In genomic region chr6:65819152-65819551, GRCh38 we compare ENCODE assay signal across 26 cellular contexts.
A peak's percentile ranks its signal among the peaks of the same experiment; 100 is the strongest.
DNase-seq lines count a peak whose midpoint lies in the region; ATAC-seq and TF ChIP-seq lines count a peak whose summit lies in the region.
"Had no signal": no experiment of that assay in that cellular context is flagged by ENCODE, and none has a peak within 500 bp of the region (broad histone marks: within the 10 kb centered on the region; RNA-seq: fewer than 3 reads in every experiment).

No MANE protein-coding gene starts in this region.

- H2BK120ac ChIP-seq in mesendoderm (ENCODE audit: low read depth, low read length): no peak overlapping the region

- no peaks in the 10 kb centered on the region for H3K36me3 Mint-ChIP-seq in naive thymus-derived CD8-positive, alpha-beta T cell
- no peaks in the 10 kb centered on the region for H3K36me3 Mint-ChIP-seq in activated T-cell treated with anti-CD3 and anti-CD28 coated beads, Interleukin-2, amount 50 U/mL, for 4 hours (ENCODE audit: insufficient read depth)
- H3K36me3 Mint-ChIP-seq: activated CD8-positive, alpha-beta memory T cell treated with anti-CD3 and anti-CD28 coated beads, Interleukin-2, amount 10 ng/mL, durations not matched to agents 7 days and 5 days had no signal

- no peaks in the 10 kb centered on the region for H3K27me3 Mint-ChIP-seq in naive thymus-derived CD8-positive, alpha-beta T cell
- no peaks in the 10 kb centered on the region for H3K27me3 Mint-ChIP-seq in activated T-cell treated with anti-CD3 and anti-CD28 coated beads, Interleukin-2, amount 50 U/mL, for 4 hours (ENCODE audit: low read depth)
- H3K27me3 Mint-ChIP-seq: activated CD8-positive, alpha-beta memory T cell treated with anti-CD3 and anti-CD28 coated beads, Interleukin-2, amount 10 ng/mL, durations not matched to agents 7 days and 5 days; central memory CD8-positive, alpha-beta T cell; IgD-negative memory B cell had no signal

- H4K8ac ChIP-seq in mesendoderm (ENCODE audit: low read depth, low read length): no peak overlapping the region

- H3K4me1 ChIP-seq in RWPE2 (ENCODE audit: insufficient read depth, poor library complexity, severe bottlenecking) (no peaks in the 10 kb centered on the region), mesendoderm (ENCODE audit: control insufficient read depth, low read depth, low read length) (no peaks in the 10 kb centered on the region)
- H3K4me1 ChIP-seq: left lung, parathyroid adenoma, testis, uterus had no signal

- no peaks in the 10 kb centered on the region for H3K79me1 ChIP-seq in mesendoderm (ENCODE audit: low read length)

- no peak overlapping the region for H2BK15ac ChIP-seq in mesendoderm (replicated peaks; ENCODE audit: low read depth)

- H3K9me3 ChIP-seq in RWPE2 (ENCODE audit: severe bottlenecking): no peaks in the 10 kb centered on the region
- H3K9me3 ChIP-seq: left lung, testis, uterus had no signal

- H3K9me3 Mint-ChIP-seq in naive thymus-derived CD8-positive, alpha-beta T cell: peaks cover 4 to 30% (median 12%) of the 10 kb centered on the region in 9 donors
- peaks cover 25% of the 10 kb centered on the region for H3K9me3 Mint-ChIP-seq in activated T-cell treated with anti-CD3 and anti-CD28 coated beads, Interleukin-2, amount 50 U/mL, for 4 hours

- H3K4me1 Mint-ChIP-seq in naive thymus-derived CD8-positive, alpha-beta T cell: no peaks in the 10 kb centered on the region
- H3K4me1 Mint-ChIP-seq in activated T-cell treated with anti-CD3 and anti-CD28 coated beads, Interleukin-2, amount 50 U/mL, for 4 hours (ENCODE audit: low read depth): no peaks in the 10 kb centered on the region
- H3K4me1 Mint-ChIP-seq: activated CD8-positive, alpha-beta memory T cell treated with anti-CD3 and anti-CD28 coated beads, Interleukin-2, amount 10 ng/mL, durations not matched to agents 7 days and 5 days; central memory CD8-positive, alpha-beta T cell; IgD-negative memory B cell had no signal

- no peak overlapping the region for H3K4ac ChIP-seq in mesendoderm (ENCODE audit: low read depth, low read length)

- no peak overlapping the region for H3K56ac ChIP-seq in mesendoderm (ENCODE audit: low read length)

- no peak overlapping the region for H4K5ac ChIP-seq in mesendoderm (ENCODE audit: low read length)

- no peak overlapping the region for H3K4me3 Mint-ChIP-seq in naive thymus-derived CD8-positive, alpha-beta T cell
- H3K4me3 Mint-ChIP-seq in activated T-cell treated with anti-CD3 and anti-CD28 coated beads, Interleukin-2, amount 50 U/mL, for 4 hours: no peak overlapping the region
- H3K4me3 Mint-ChIP-seq: activated CD8-positive, alpha-beta memory T cell treated with anti-CD3 and anti-CD28 coated beads, Interleukin-2, amount 10 ng/mL, durations not matched to agents 7 days and 5 days; central memory CD8-positive, alpha-beta T cell; IgD-negative memory B cell had no signal

- H3K79me2 ChIP-seq in mesendoderm (ENCODE audit: control insufficient read depth, insufficient read depth, low read length): no peaks in the 10 kb centered on the region
- H3K79me2 ChIP-seq: parathyroid adenoma had no signal

- in situ Hi-C loops in Caki2 (cut with HindIII; ENCODE audit: low pct_unique_long_range_greater_than_20kb, low sequenced_read_pairs): no loop called here

- no peak overlapping the region for H3K23ac ChIP-seq in mesendoderm (ENCODE audit: low read length)

- no peak overlapping the region for H3K9ac ChIP-seq in mesendoderm (ENCODE audit: low read length)
- H3K9ac ChIP-seq: parathyroid adenoma had no signal

- H3K27ac Mint-ChIP-seq in naive thymus-derived CD8-positive, alpha-beta T cell: no peak overlapping the region
- H3K27ac Mint-ChIP-seq: activated CD8-positive, alpha-beta memory T cell treated with anti-CD3 and anti-CD28 coated beads, Interleukin-2, amount 10 ng/mL, durations not matched to agents 7 days and 5 days; IgD-negative memory B cell had no signal

- H3K4me2 ChIP-seq in mesendoderm (ENCODE audit: low read length): no peak overlapping the region

- DNase-seq in Caki2 (ENCODE audit: low read depth): peak; percentile 85
- peak; percentile 74 for DNase-seq in HT1080 (ENCODE audit: low read depth)
- no peak for DNase-seq in RWPE2 (ENCODE audit: low spot score)
- DNase-seq in mesendoderm: peak; percentile 12
- DNase-seq in 8988T: no peak
- no peak for DNase-seq in naive thymus-derived CD8-positive, alpha-beta T cell
- DNase-seq in activated T-cell treated with anti-CD3 and anti-CD28 coated beads, Interleukin-2, amount 50 U/mL, for 4 hours: no peak
- DNase-seq: activated CD4-positive, alpha-beta T cell treated with anti-CD3 and anti-CD28 coated beads, Interleukin-2, amount 50 U/mL, for 4 hours; activated CD8-positive, alpha-beta memory T cell treated with anti-CD3 and anti-CD28 coated beads, Interleukin-2, amount 10 ng/mL, durations not matched to agents 7 days and 5 days; activated naive CD4-positive, alpha-beta T cell; activated T-cell treated with anti-CD3 and anti-CD28 coated beads, Interleukin-2, amount 50 U/mL, for 48 hours; C1 segment of cervical spinal cord; COR-L47; DND-41; GF-D8; left lung; NCI-H510A treated with DMSO at 0.1 percent for 48 hours; retina; small intestine; stimulated activated naive CD4-positive, alpha-beta T cell treated with Interleukin-2 at 50 U/mL for 16 hours; testis; uterus had no signal

- ATAC-seq in RWPE2 (ENCODE audit: low read depth): 0 out of 3 replicates have a peak, but pooled peaks have one; percentile 27
- no peak for ATAC-seq in naive thymus-derived CD8-positive, alpha-beta T cell
- no peak for ATAC-seq in activated T-cell treated with anti-CD3 and anti-CD28 coated beads, Interleukin-2, amount 50 U/mL, for 4 hours
- ATAC-seq: activated CD8-positive, alpha-beta memory T cell treated with anti-CD3 and anti-CD28 coated beads, Interleukin-2, amount 10 ng/mL, durations not matched to agents 7 days and 5 days; left lung had no signal

- no peak for TF ChIP-seq CTCF in RWPE2 (IDR thresholded peaks at IDR 0.05; ENCODE audit: poor library complexity, severe bottlenecking)

- POLR2A ChIA-PET in naive thymus-derived CD8-positive, alpha-beta T cell (lab: Charles Lee): no interaction called here

- H2AK5ac ChIP-seq in mesendoderm (ENCODE audit: low read length): no peak overlapping the region

- H3K4me3 ChIP-seq in RWPE2 (ENCODE audit: severe bottlenecking) (no peak overlapping the region), mesendoderm (ENCODE audit: low read length) (no peak overlapping the region)
- H3K4me3 ChIP-seq: left lung, SK-N-MC, testis, uterus had no signal

- no peaks in the 10 kb centered on the region for H3K36me3 ChIP-seq in RWPE2 (ENCODE audit: low read depth)
- H3K36me3 ChIP-seq in mesendoderm (ENCODE audit: control insufficient read depth, insufficient read depth, low read length): no peaks in the 10 kb centered on the region
- H3K36me3 ChIP-seq: left lung, uterus had no signal

- H3K27me3 ChIP-seq in RWPE2 (ENCODE audit: insufficient read depth, poor library complexity, severe bottlenecking): peaks cover 8% of the 10 kb centered on the region
- no peaks in the 10 kb centered on the region for H3K27me3 ChIP-seq in mesendoderm (ENCODE audit: insufficient read depth, low read length, poor library complexity)
- H3K27me3 ChIP-seq: left lung, testis, uterus had no signal

- no CpG with 5 or more reads among the region's 2 CpGs for WGBS in mesendoderm (ENCODE audit: extremely low coverage, insufficient coverage, low lambda C conversion rate)

- H3K27ac ChIP-seq in RWPE2 (ENCODE audit: poor library complexity, severe bottlenecking) (no peak overlapping the region), mesendoderm (ENCODE audit: low read depth, low read length) (no peak overlapping the region)
- H3K27ac ChIP-seq: left lung, parathyroid adenoma, SK-N-MC, testis, uterus had no signal

- H3K18ac ChIP-seq in mesendoderm (ENCODE audit: low read length): no peak overlapping the region

- H2BK5ac ChIP-seq in mesendoderm (ENCODE audit: low read length): no peak overlapping the region

Comparison
In these comparisons a context has a peak if more than half of its experiments do, and no peak if none do; other contexts are left out.
1. DNase-seq: peak in Caki2 (single experiment), HT1080 (single experiment) and mesendoderm (single experiment); none in RWPE2 (single experiment), 8988T (single experiment), naive thymus-derived CD8-positive, alpha-beta T cell (0 of 10) and activated T-cell treated with anti-CD3 and anti-CD28 coated beads, Interleukin-2, amount 50 U/mL, for 4 hours (single experiment).